ENCODE assay signal across 28 cellular contexts in the genomic region with DNA sequence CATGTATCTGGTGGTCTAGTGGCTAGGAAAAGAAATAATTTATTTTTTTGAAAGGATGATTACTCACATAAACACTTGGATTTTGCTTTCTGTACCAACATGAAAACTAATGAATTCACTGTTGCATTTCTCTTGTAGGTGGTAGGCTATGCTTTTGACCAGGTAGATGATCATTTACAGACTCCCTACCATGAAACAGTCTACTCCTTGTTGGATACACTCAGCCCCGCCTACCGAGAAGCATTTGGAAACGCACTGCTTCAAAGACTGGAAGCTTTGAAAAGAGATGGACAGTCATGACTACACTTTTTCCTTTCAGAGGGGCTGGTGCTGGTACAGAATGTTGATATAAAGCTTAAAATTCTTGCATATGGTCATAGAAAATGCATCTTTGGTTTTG. TPM values are rescaled to one million over a fixed set of nuclear protein-coding genes. Genes with fewer than 3 reads are reported as not detected.
"Had no signal": no experiment of that assay in that cellular context is flagged by ENCODE, and none has a peak within 500 bp of the region (broad histone marks: within the 10 kb centered on the region; RNA-seq: fewer than 3 reads in every experiment).

No MANE protein-coding gene starts in this region.

- DNase-seq: naive thymus-derived CD4-positive, alpha-beta T cell; natural killer cell; occipital lobe; ovary; psoas muscle; retina; right lobe of liver; sigmoid colon; small intestine; stimulated activated CD4-positive, alpha-beta T cell treated with anti-CD3 and anti-CD28 coated beads, Interleukin-15, amount 100 ng/mL, for 24 hours; stimulated activated CD4-positive, alpha-beta T cell treated with anti-CD3 and anti-CD28 coated beads, Interleukin-2, amount 100 ng/mL, for 24 hours; stimulated activated CD4-positive, alpha-beta T cell treated with anti-CD3 and anti-CD28 coated beads, Interleukin-2, amount 100 ng/mL, for 48 hours; stimulated activated CD4-positive, alpha-beta T cell treated with anti-CD3 and anti-CD28 coated beads, Interleukin-4, amount 100 ng/mL, for 24 hours; stimulated activated naive B cell treated with anti-CD40 and anti-IgM and Interleukin-4, amounts not matched to agents 10 μg/mL and 1 μg/mL and 100 μg/mL, for 72 hours; stimulated activated naive CD4-positive, alpha-beta T cell treated with Interleukin-2 at 50 U/mL for 16 hours; stomach; thyroid gland; trophoblast cell; upper lobe of left lung had no signal

- H3K27ac ChIP-seq: neural progenitor cell, ovary, parathyroid adenoma, psoas muscle, right atrium auricular region, right lobe of liver, sigmoid colon, stomach, thoracic aorta, thyroid gland, tibial nerve, upper lobe of left lung, vagina had no signal

- H3K4me3 ChIP-seq: neural progenitor cell, ovary, psoas muscle, right atrium auricular region, right lobe of liver, sigmoid colon, stomach, thoracic aorta, thyroid gland, tibial nerve, upper lobe of left lung, vagina had no signal

- H3K9me3 Mint-ChIP-seq: naive thymus-derived CD4-positive, alpha-beta T cell; natural killer cell; nephron; neural progenitor cell; stimulated activated effector memory CD8-positive, alpha-beta T cell treated with anti-CD3 and anti-CD28 coated beads, Interleukin-12 subunit alpha, Interleukin-12 subunit beta, amount 100 ng/mL, for 72 hours; stimulated activated naive B cell treated with anti-CD40 and anti-IgM and Interleukin-4, amounts not matched to agents 10 μg/mL and 1 μg/mL and 100 μg/mL, for 72 hours; stimulated activated naive CD8-positive, alpha-beta T cell treated with anti-CD3 and anti-CD28 coated beads, Interleukin-15, Interleukin-2, amounts not matched to agents 100 ng/mL and 50 ng/mL, for 24 hours had no signal

- H3K27ac Mint-ChIP-seq: naive thymus-derived CD4-positive, alpha-beta T cell; natural killer cell; neural progenitor cell; stimulated activated effector memory CD8-positive, alpha-beta T cell treated with anti-CD3 and anti-CD28 coated beads, Interleukin-12 subunit alpha, Interleukin-12 subunit beta, amount 100 ng/mL, for 72 hours; stimulated activated naive B cell treated with anti-CD40 and anti-IgM and Interleukin-4, amounts not matched to agents 10 μg/mL and 1 μg/mL and 100 μg/mL, for 72 hours; stimulated activated naive CD8-positive, alpha-beta T cell treated with anti-CD3 and anti-CD28 coated beads, Interleukin-15, Interleukin-2, amounts not matched to agents 100 ng/mL and 50 ng/mL, for 24 hours had no signal

- H3K4me3 Mint-ChIP-seq: naive thymus-derived CD4-positive, alpha-beta T cell; natural killer cell; nephron; neural progenitor cell; stimulated activated effector memory CD8-positive, alpha-beta T cell treated with anti-CD3 and anti-CD28 coated beads, Interleukin-12 subunit alpha, Interleukin-12 subunit beta, amount 100 ng/mL, for 72 hours; stimulated activated naive B cell treated with anti-CD40 and anti-IgM and Interleukin-4, amounts not matched to agents 10 μg/mL and 1 μg/mL and 100 μg/mL, for 72 hours; stimulated activated naive CD8-positive, alpha-beta T cell treated with anti-CD3 and anti-CD28 coated beads, Interleukin-15, Interleukin-2, amounts not matched to agents 100 ng/mL and 50 ng/mL, for 24 hours had no signal

- H3K9me3 ChIP-seq: ovary, psoas muscle, right atrium auricular region, right lobe of liver, sigmoid colon, stomach, thoracic aorta, thyroid gland, tibial nerve, upper lobe of left lung, vagina had no signal

- ATAC-seq: naive thymus-derived CD4-positive, alpha-beta T cell; natural killer cell; psoas muscle; right lobe of liver; stimulated activated effector memory CD8-positive, alpha-beta T cell treated with anti-CD3 and anti-CD28 coated beads, Interleukin-12 subunit alpha, Interleukin-12 subunit beta, amount 100 ng/mL, for 72 hours; stimulated activated naive B cell treated with anti-CD40 and anti-IgM and Interleukin-4, amounts not matched to agents 10 μg/mL and 1 μg/mL and 100 μg/mL, for 72 hours had no signal

- H3K4me1 ChIP-seq: neural progenitor cell, parathyroid adenoma, psoas muscle, right atrium auricular region, right lobe of liver, vagina had no signal

- H3K27me3 ChIP-seq: ovary, right atrium auricular region, right lobe of liver, sigmoid colon, stomach, thyroid gland, tibial nerve, upper lobe of left lung, vagina had no signal

- H3K36me3 ChIP-seq: ovary had no signal

- H3K27me3 Mint-ChIP-seq: stimulated activated naive B cell treated with anti-CD40 and anti-IgM and Interleukin-4, amounts not matched to agents 10 μg/mL and 1 μg/mL and 100 μg/mL, for 72 hours had no signal

- H3K4me1 Mint-ChIP-seq: nephron; neural progenitor cell; stimulated activated effector memory CD8-positive, alpha-beta T cell treated with anti-CD3 and anti-CD28 coated beads, Interleukin-12 subunit alpha, Interleukin-12 subunit beta, amount 100 ng/mL, for 72 hours had no signal

RNA-seq across cellular contexts. Expression of gene AK7, which starts 6.5 kb away (rescaled TPM):
- total RNA-seq: natural killer cell had no signal
